16 cellular contexts compared by ENCODE assay signal in the genomic region with DNA sequence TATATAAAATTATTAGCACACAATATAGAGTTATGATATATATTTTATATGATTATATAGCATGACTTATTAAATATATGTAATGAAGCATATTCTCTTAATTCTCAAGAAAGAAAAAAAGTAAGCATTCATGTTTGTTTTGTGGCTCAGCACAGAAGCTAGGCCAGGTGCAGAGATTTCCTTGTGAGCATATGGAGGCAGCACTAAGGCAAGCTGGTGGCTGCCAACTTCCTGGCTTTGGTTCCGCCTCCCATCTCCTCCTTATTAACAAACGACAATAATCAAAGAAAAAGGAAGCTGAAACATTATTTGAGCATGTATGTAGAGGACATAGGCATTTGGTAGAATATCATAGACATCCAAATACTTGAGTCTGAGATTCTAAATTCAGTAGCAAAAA.
DNase-seq lines count a peak whose midpoint lies in the region; ATAC-seq and TF ChIP-seq lines count a peak whose summit lies in the region.
"Had no signal": no experiment of that assay in that cellular context is flagged by ENCODE, and none has a peak within 500 bp of the region (broad histone marks: within the 10 kb centered on the region; RNA-seq: fewer than 3 reads in every experiment).

No MANE protein-coding gene starts in this region.

- TF ChIP-seq CTCF in glutamatergic neuron (IDR thresholded peaks at IDR 0.05; ENCODE audit: partially characterized antibody, unreplicated experiment) (no peak), CD14-positive monocyte (IDR thresholded peaks at IDR 0.05) (no peak)

- no peaks in the 10 kb centered on the region for H3K9me3 ChIP-seq in BLaER1

- peak overlapping the region; percentile 7; the same call in 1 of the 2 replicates for H3K4me2 ChIP-seq in BLaER1

- peak; percentile 68 for DNase-seq in DMS 273 treated with DMSO at 0.1 percent for 48 hours (lab: John Stamatoyannopoulos, UW)
- DNase-seq in NCI-H69 (lab: John Stamatoyannopoulos, UW), result peak; percentile 76
- DNase-seq in glutamatergic neuron, result no peak
- DNase-seq in anterior cingulate cortex (lab: John Stamatoyannopoulos, UW), result no peak
- no peak for DNase-seq in COLO829 (ENCODE audit: low spot score)
- DNase-seq in CD14-positive monocyte (ENCODE audit: low spot score), result no peak
- DNase-seq: AML-193; CD8-positive, alpha-beta T cell; HCEC 1CT; NCI-H1048; NCI-H187; NCI-H524 treated with DMSO at 0.1 percent for 48 hours; PC-3 had no signal

- H3K27me3 Mint-ChIP-seq in glutamatergic neuron (ENCODE audit: unreplicated experiment) (no peaks in the 10 kb centered on the region), CD14-positive monocyte (ENCODE audit: low read depth in 3 of 3) (no peaks in the 10 kb centered on the region)

- H4K20me1 ChIP-seq in BLaER1, result no peaks in the 10 kb centered on the region

- H3K27ac Mint-ChIP-seq in glutamatergic neuron (ENCODE audit: unreplicated experiment) (peak overlapping the region; percentile 9), CD14-positive monocyte (no peak overlapping the region)
- H3K27ac Mint-ChIP-seq: CD8-positive, alpha-beta T cell had no signal

- no peaks in the 10 kb centered on the region for H3K27me3 ChIP-seq in BLaER1

- peaks cover 39% of the 10 kb centered on the region for H3K4me1 ChIP-seq in BLaER1

- no peak overlapping the region for H3K9ac ChIP-seq in BLaER1

- H3K36me3 ChIP-seq in BLaER1, result no peaks in the 10 kb centered on the region

- H3K27ac ChIP-seq in BLaER1, result no peak overlapping the region

- H3K36me3 Mint-ChIP-seq in glutamatergic neuron (ENCODE audit: unreplicated experiment), result no peaks in the 10 kb centered on the region
- H3K36me3 Mint-ChIP-seq in CD14-positive monocyte, result no peaks in the 10 kb centered on the region
- H3K36me3 Mint-ChIP-seq: CD8-positive, alpha-beta T cell had no signal

- intact Hi-C loops in CD14-positive monocyte (cut with micrococcal nuclease), result no loop called here

- no peak for ATAC-seq in HG02840 (IDR thresholded peaks at IDR 0.05; ENCODE audit: low FRiP score, unreplicated experiment)
- ATAC-seq: CD8-positive, alpha-beta T cell; PC-3 had no signal

- H3K4me3 Mint-ChIP-seq in glutamatergic neuron (ENCODE audit: unreplicated experiment), result peak overlapping the region; percentile 16
- no peak overlapping the region for H3K4me3 Mint-ChIP-seq in CD14-positive monocyte
- H3K4me3 Mint-ChIP-seq: CD8-positive, alpha-beta T cell had no signal

- no peak overlapping the region for H3K4me3 ChIP-seq in BLaER1
- H3K4me3 ChIP-seq: GM12878 had no signal

- H3K9me3 Mint-ChIP-seq in glutamatergic neuron (ENCODE audit: unreplicated experiment), result no peaks in the 10 kb centered on the region
- no peaks in the 10 kb centered on the region for H3K9me3 Mint-ChIP-seq in CD14-positive monocyte
- H3K9me3 Mint-ChIP-seq: CD8-positive, alpha-beta T cell had no signal

- peaks cover 46% of the 10 kb centered on the region for H3K4me1 Mint-ChIP-seq in glutamatergic neuron (ENCODE audit: low read depth, unreplicated experiment)
- H3K4me1 Mint-ChIP-seq in CD14-positive monocyte, result peaks cover 41% of the 10 kb centered on the region

Comparison
In these comparisons a context has a peak if more than half of its experiments do, and no peak if none do; other contexts are left out.
1. DNase-seq: peak in DMS 273 treated with DMSO at 0.1 percent for 48 hours (single experiment) and NCI-H69 (single experiment); none in glutamatergic neuron (single experiment), anterior cingulate cortex (0 of 58), COLO829 (single experiment) and CD14-positive monocyte (single experiment).